28 cellular contexts compared by ENCODE assay signal in the genomic region with DNA sequence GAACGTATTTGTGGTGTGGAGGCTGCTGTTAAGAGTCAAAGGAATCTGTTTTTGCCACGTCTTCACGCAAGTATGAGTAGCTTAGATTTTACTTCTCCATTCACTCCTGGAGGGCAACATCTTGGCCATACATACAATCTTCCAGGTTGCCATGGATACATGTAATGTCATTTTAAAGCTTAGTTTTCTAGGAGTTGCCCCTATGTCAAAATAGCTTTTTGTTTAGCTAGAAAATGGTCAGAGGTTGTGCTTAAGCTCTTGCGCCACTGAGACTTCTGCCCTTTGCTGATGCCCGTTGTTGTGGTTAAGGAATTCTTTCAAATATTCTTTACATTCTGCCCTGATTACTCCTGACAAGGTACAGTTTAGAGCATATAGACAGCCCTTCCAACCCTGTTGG.
"Had no signal": no experiment of that assay in that cellular context is flagged by ENCODE, and none has a peak within 500 bp of the region (broad histone marks: within the 10 kb centered on the region; RNA-seq: fewer than 3 reads in every experiment).

No MANE protein-coding gene starts in this region.

- H3K9me3 ChIP-seq: suprapubic skin, testis, thyroid gland, uterus, vagina had no signal

- H3K4me1 Mint-ChIP-seq: stimulated activated effector memory CD8-positive, alpha-beta T cell treated with anti-CD3 and anti-CD28 coated beads, Interleukin-12 subunit alpha, Interleukin-12 subunit beta, amount 100 ng/mL, for 72 hours; stimulated activated memory B cell treated with anti-CD40 and anti-IgM and Interleukin-4, amounts not matched to agents 10 μg/mL and 1 μg/mL and 100 μg/mL, for 72 hours; stimulated activated naive B cell treated with anti-CD40 and anti-IgM and Interleukin-4, amounts not matched to agents 10 μg/mL and 1 μg/mL and 100 μg/mL, for 72 hours; stimulated activated naive CD8-positive, alpha-beta T cell treated with anti-CD3 and anti-CD28 coated beads, Interleukin-15, amount 100 ng/mL, for 72 hours had no signal

- ATAC-seq: stimulated activated effector memory CD8-positive, alpha-beta T cell treated with anti-CD3 and anti-CD28 coated beads, Interleukin-12 subunit alpha, Interleukin-12 subunit beta, amount 100 ng/mL, for 72 hours; stimulated activated memory B cell treated with anti-CD40 and anti-IgM and Interleukin-4, amounts not matched to agents 10 μg/mL and 1 μg/mL and 100 μg/mL, for 72 hours; stimulated activated naive B cell treated with anti-CD40 and anti-IgM and Interleukin-4, amounts not matched to agents 10 μg/mL and 1 μg/mL and 100 μg/mL, for 72 hours; stimulated activated naive CD8-positive, alpha-beta T cell treated with anti-CD3 and anti-CD28 coated beads, Interleukin-15, amount 100 ng/mL, for 72 hours; stimulated activated naive CD8-positive, alpha-beta T cell treated with anti-CD3 and anti-CD28 coated beads, Interleukin-15, Interleukin-2, amounts not matched to agents 100 U/mL and 50 U/mL, for 24 hours; upper lobe of right lung had no signal

- H3K27ac Mint-ChIP-seq: stimulated activated effector memory CD8-positive, alpha-beta T cell treated with anti-CD3 and anti-CD28 coated beads, Interleukin-12 subunit alpha, Interleukin-12 subunit beta, amount 100 ng/mL, for 72 hours; stimulated activated memory B cell treated with anti-CD40 and anti-IgM and Interleukin-4, amounts not matched to agents 10 μg/mL and 1 μg/mL and 100 μg/mL, for 72 hours; stimulated activated naive B cell treated with anti-CD40 and anti-IgM and Interleukin-4, amounts not matched to agents 10 μg/mL and 1 μg/mL and 100 μg/mL, for 72 hours; stimulated activated naive CD8-positive, alpha-beta T cell treated with anti-CD3 and anti-CD28 coated beads, Interleukin-15, amount 100 ng/mL, for 72 hours; stimulated activated naive CD8-positive, alpha-beta T cell treated with anti-CD3 and anti-CD28 coated beads, Interleukin-15, Interleukin-2, amounts not matched to agents 100 ng/mL and 50 ng/mL, for 24 hours; type B pancreatic cell had no signal

- H3K9me3 Mint-ChIP-seq: type B pancreatic cell had no signal

- DNase-seq: stimulated activated CD4-positive, alpha-beta T cell treated with anti-CD3 and anti-CD28 coated beads, Interleukin-2, amount 100 ng/mL, for 48 hours; stimulated activated CD4-positive, alpha-beta T cell treated with anti-CD3 and anti-CD28 coated beads, Interleukin-4, amount 100 ng/mL, for 1 hour; stimulated activated CD4-positive, alpha-beta T cell treated with anti-CD3 and anti-CD28 coated beads, Interleukin-4, amount 100 ng/mL, for 24 hours; stimulated activated CD4-positive, alpha-beta T cell treated with anti-CD3 and anti-CD28 coated beads, Interleukin-4, amount 100 ng/mL, for 4 hours; stimulated activated CD8-positive, alpha-beta memory T cell treated with anti-CD3 and anti-CD28 coated beads, Interleukin-4, amount 100 ng/mL, for 48 hours; stimulated activated naive B cell treated with anti-CD40 and anti-IgM and Interleukin-4, amounts not matched to agents 10 μg/mL and 1 μg/mL and 100 μg/mL, for 72 hours; stimulated activated naive CD4-positive, alpha-beta T cell; stimulated activated naive CD4-positive, alpha-beta T cell treated with Interleukin-2 at 50 U/mL for 16 hours; stimulated activated naive CD8-positive, alpha-beta T cell treated with anti-CD3 and anti-CD28 coated beads, Interleukin-15, amount 100 ng/mL, for 72 hours; stimulated activated naive CD8-positive, alpha-beta T cell treated with anti-CD3 and anti-CD28 coated beads, Interleukin-15, Interleukin-2, amounts not matched to agents 100 U/mL and 50 U/mL, for 24 hours; stomach; substantia nigra; testis; thyroid gland; tibial artery; transverse colon; upper lobe of left lung; upper lobe of right lung; uterus had no signal

- H3K27ac ChIP-seq: stomach, suprapubic skin, testis, thoracic aorta, thyroid gland, tibial artery, tibial nerve, transverse colon, upper lobe of left lung, upper lobe of right lung, uterus, vagina had no signal

- H3K4me3 ChIP-seq: stomach, suprapubic skin, testis, thoracic aorta, thyroid gland, tibial artery, tibial nerve, transverse colon, upper lobe of left lung, upper lobe of right lung, uterus, vagina had no signal

- H3K27me3 ChIP-seq: stomach, suprapubic skin, testis, thyroid gland, tibial artery, tibial nerve, transverse colon, upper lobe of left lung, upper lobe of right lung, uterus, vagina had no signal

- H3K4me3 Mint-ChIP-seq: stimulated activated effector memory CD8-positive, alpha-beta T cell treated with anti-CD3 and anti-CD28 coated beads, Interleukin-12 subunit alpha, Interleukin-12 subunit beta, amount 100 ng/mL, for 72 hours; stimulated activated memory B cell treated with anti-CD40 and anti-IgM and Interleukin-4, amounts not matched to agents 10 μg/mL and 1 μg/mL and 100 μg/mL, for 72 hours; stimulated activated naive B cell treated with anti-CD40 and anti-IgM and Interleukin-4, amounts not matched to agents 10 μg/mL and 1 μg/mL and 100 μg/mL, for 72 hours; stimulated activated naive CD8-positive, alpha-beta T cell treated with anti-CD3 and anti-CD28 coated beads, Interleukin-15, amount 100 ng/mL, for 72 hours; stimulated activated naive CD8-positive, alpha-beta T cell treated with anti-CD3 and anti-CD28 coated beads, Interleukin-15, Interleukin-2, amounts not matched to agents 100 ng/mL and 50 ng/mL, for 24 hours; type B pancreatic cell had no signal

- H3K4me1 ChIP-seq: stomach, suprapubic skin, testis, thyroid gland, tibial artery, tibial nerve, transverse colon, upper lobe of left lung, upper lobe of right lung, uterus, vagina had no signal

- FAIRE-seq: urothelium cell line had no signal

- H3K27me3 Mint-ChIP-seq: stimulated activated memory B cell treated with anti-CD40 and anti-IgM and Interleukin-4, amounts not matched to agents 10 μg/mL and 1 μg/mL and 100 μg/mL, for 72 hours; stimulated activated naive B cell treated with anti-CD40 and anti-IgM and Interleukin-4, amounts not matched to agents 10 μg/mL and 1 μg/mL and 100 μg/mL, for 72 hours; stimulated activated naive CD8-positive, alpha-beta T cell treated with anti-CD3 and anti-CD28 coated beads, Interleukin-15, amount 100 ng/mL, for 72 hours; stimulated activated naive CD8-positive, alpha-beta T cell treated with anti-CD3 and anti-CD28 coated beads, Interleukin-15, Interleukin-2, amounts not matched to agents 100 ng/mL and 50 ng/mL, for 24 hours; type B pancreatic cell had no signal

- H3K36me3 Mint-ChIP-seq: stimulated activated effector memory CD8-positive, alpha-beta T cell treated with anti-CD3 and anti-CD28 coated beads, Interleukin-12 subunit alpha, Interleukin-12 subunit beta, amount 100 ng/mL, for 72 hours; stimulated activated memory B cell treated with anti-CD40 and anti-IgM and Interleukin-4, amounts not matched to agents 10 μg/mL and 1 μg/mL and 100 μg/mL, for 72 hours; stimulated activated naive B cell treated with anti-CD40 and anti-IgM and Interleukin-4, amounts not matched to agents 10 μg/mL and 1 μg/mL and 100 μg/mL, for 72 hours; type B pancreatic cell had no signal

- H3K36me3 ChIP-seq: stomach, suprapubic skin, thoracic aorta, thyroid gland, tibial artery, tibial nerve, transverse colon, upper lobe of left lung, upper lobe of right lung, uterus, vagina had no signal
